ENCODE assay signal across 1 cellular context in genomic region chr5:107340631-107341030, GRCh38.
TF ChIP-seq lines count a peak whose summit lies in the region.

No MANE protein-coding gene starts in this region.

TF ChIP-seq in H1, 55 proteins besides CTCF, POLR2A, EP300 and RAD21 (continued from another document):
- TF ChIP-seq SP2 (IDR thresholded peaks at IDR 0.05; ENCODE audit: low read length) (no peak), NANOG (IDR thresholded peaks at IDR 0.05; ENCODE audit: insufficient read depth, low read depth, low read length, poor library complexity, severe bottlenecking) (no peak)
